8 cellular contexts compared by ENCODE assay signal in the genomic region with DNA sequence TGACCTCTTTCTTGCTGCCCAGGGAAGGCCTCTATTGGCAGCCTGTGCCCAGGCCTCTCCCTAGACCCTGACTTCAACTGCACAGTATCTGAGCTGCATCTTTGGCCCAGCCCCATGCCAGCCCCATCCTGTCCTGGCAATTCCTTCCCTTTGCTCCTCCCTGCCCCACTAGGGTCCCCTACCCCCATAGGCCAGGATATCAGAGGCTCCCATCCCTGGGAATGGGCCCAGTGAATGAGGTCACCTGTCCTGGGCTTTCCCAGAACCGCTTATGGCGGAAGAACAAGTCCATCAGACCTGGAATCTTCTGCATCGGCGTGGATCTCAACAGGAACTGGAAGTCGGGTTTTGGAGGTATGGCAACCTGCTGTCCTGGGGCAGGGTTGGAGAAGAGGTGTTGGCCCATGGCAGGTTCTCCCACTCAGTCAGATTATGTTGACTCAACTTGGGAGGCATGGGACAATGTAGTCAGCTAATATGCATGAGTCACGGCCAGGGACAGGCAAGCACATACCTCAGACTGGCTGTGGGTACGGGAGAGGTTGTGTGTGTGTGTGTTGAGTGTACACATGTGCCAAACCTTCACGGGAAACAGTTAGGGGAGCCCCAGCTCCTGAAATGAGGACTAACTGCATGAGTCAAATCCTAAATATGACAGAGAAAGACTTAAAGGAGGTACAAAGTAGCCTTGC. TPM values are rescaled to one million over a fixed set of nuclear protein-coding genes. Genes with fewer than 3 reads are reported as not detected.
DNase-seq lines count a peak whose midpoint lies in the region; ATAC-seq and TF ChIP-seq lines count a peak whose summit lies in the region.

No MANE protein-coding gene starts in this region.

- no peaks in the 10 kb centered on the region for H3K27me3 ChIP-seq in skeletal muscle tissue (ENCODE audit: control insufficient read depth in 3 of 3, insufficient read depth in 3 of 3, low read length in 3 of 3)

- no peak for TF ChIP-seq CTCF in GM12865 (IDR thresholded peaks at IDR 0.05; ENCODE audit: insufficient read depth, low read depth, low read length, missing control alignments)

- no peaks in the 10 kb centered on the region for H3K36me3 ChIP-seq in skeletal muscle tissue (ENCODE audit: control insufficient read depth in 3 of 3, insufficient read depth in 3 of 3, low read length in 3 of 3)

- no peak for ATAC-seq in GM19023 (IDR thresholded peaks at IDR 0.05; ENCODE audit: unreplicated experiment)

- DNase-seq in GM12865 (ENCODE audit: low read depth) = peak; percentile 78
- peak; percentile 97 for DNase-seq in HT1080 (ENCODE audit: low read depth)
- peak; percentile 55 for DNase-seq in dermis blood vessel endothelial cell
- no peak for DNase-seq in cerebellar nuclear complex (lab: John Stamatoyannopoulos, UW)
- DNase-seq in NCI-H128 (lab: John Stamatoyannopoulos, UW; ENCODE audit: unreplicated experiment) = no peak
- no peak for DNase-seq in NCI-H345 (lab: John Stamatoyannopoulos, UW)

- peaks cover 33 to 40% (median 37%) of the 10 kb centered on the region in 3 donors for H3K4me1 ChIP-seq in skeletal muscle tissue (ENCODE audit: control insufficient read depth in 3 of 3, insufficient read depth in 3 of 3, low read length in 3 of 3)

- no peak overlapping the region for H3K9ac ChIP-seq in skeletal muscle tissue (ENCODE audit: low read depth in 1 of 3, low read length in 3 of 3)

- peaks cover 0 to 8% (median 8%) of the 10 kb centered on the region in 3 donors for H3K9me3 ChIP-seq in skeletal muscle tissue (ENCODE audit: control insufficient read depth in 3 of 3, low read length in 3 of 3)

- H3K4me3 ChIP-seq in GM12865 (ENCODE audit: low read depth, low read length) (no peak overlapping the region), skeletal muscle tissue (ENCODE audit: low read length in 3 of 3) (no peak overlapping the region)

- peak overlapping the region; percentile 2 for H3K27ac ChIP-seq in skeletal muscle tissue (ENCODE audit: low read depth, low read length)

RNA-seq across cellular contexts. Expression of gene CPA1, which starts 17.0 kb away (rescaled TPM):
- total RNA-seq in HT1080 (2014; rRNA removed; shearing (Covaris generic)) = not detected in 2 replicates
- not detected in 2 replicates for polyA plus RNA-seq in HT1080 (2015; cell fraction: cytosol; rRNA removed)
- polyA plus RNA-seq in HT1080 (2015; cell fraction: nucleus; rRNA removed) = not detected in 2 replicates
- total RNA-seq in dermis blood vessel endothelial cell (not detected in 2 replicates), skeletal muscle tissue (2.6 TPM)

RNA-seq across cellular contexts. Expression of gene CPA5, which starts 18.7 kb away (rescaled TPM):
- not detected in 2 replicates for total RNA-seq in HT1080 (2014; rRNA removed; shearing (Covaris generic))
- 0.15 and 0.28 TPM in 2 replicates for polyA plus RNA-seq in HT1080 (2015; cell fraction: cytosol; rRNA removed)
- 0.08 TPM in 1 of 2 replicates, not detected in the other for polyA plus RNA-seq in HT1080 (2015; cell fraction: nucleus; rRNA removed)
- total RNA-seq in dermis blood vessel endothelial cell (not detected in 2 replicates), skeletal muscle tissue (not detected)

Comparison
In these comparisons a context has a peak if more than half of its experiments do, and no peak if none do; other contexts are left out.
1. DNase-seq: peak in GM12865 (single experiment), HT1080 (single experiment) and dermis blood vessel endothelial cell (single experiment); none in cerebellar nuclear complex (0 of 2), NCI-H128 (single experiment) and NCI-H345 (single experiment).